ENCODE assay signal across 13 cellular contexts in the genomic region with DNA sequence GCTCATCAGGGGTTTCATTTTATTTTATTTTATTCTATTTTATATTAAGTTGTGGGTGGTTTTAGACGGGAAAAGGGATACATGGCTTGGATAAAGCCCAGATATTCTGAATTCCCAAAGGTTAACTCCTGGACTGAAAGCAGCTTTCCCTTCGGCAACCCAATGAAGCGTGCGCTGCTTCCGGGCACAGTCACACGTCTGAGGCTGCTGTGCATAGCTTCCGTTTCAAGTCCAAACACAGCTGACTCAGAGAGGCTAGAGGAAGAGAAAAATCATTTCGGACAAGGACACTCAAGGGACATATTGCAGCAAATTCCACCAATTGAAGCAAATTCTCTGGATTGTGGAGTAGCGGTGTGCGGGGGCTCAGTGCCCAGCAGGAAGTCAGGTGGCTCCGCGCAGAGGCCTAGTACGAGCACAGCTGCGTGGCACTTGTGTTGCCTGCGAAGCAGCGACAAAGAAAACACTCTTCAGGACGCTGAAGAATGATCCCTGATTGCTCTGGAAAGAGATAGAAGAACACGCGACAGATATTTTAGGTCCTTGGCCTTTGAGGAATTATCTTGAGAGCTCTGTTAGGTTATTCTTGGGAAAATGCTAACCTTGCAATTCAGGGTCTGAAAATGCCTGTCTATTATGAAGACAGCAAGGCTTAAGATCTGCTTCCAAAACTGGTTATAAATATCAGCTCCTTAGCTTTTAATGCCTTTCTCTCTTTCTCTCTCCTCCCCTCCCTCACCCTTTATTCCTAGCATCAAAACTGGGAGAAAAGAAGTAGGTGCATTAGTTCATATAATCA.
"Had no signal": no experiment of that assay in that cellular context is flagged by ENCODE, and none has a peak within 500 bp of the region (broad histone marks: within the 10 kb centered on the region; RNA-seq: fewer than 3 reads in every experiment).

No MANE protein-coding gene starts in this region.

- H3K27ac Mint-ChIP-seq: activated naive CD4-positive, alpha-beta T cell treated with anti-CD3 and anti-CD28 coated beads, Interleukin-2, amount 50 U/mL, for 24 hours; endodermal cell; stimulated activated effector memory CD8-positive, alpha-beta T cell treated with anti-CD3 and anti-CD28 coated beads, Interleukin-12 subunit alpha, Interleukin-12 subunit beta, amount 100 ng/mL, for 72 hours; T-helper 17 cell had no signal

- H3K4me1 Mint-ChIP-seq: activated naive CD4-positive, alpha-beta T cell treated with anti-CD3 and anti-CD28 coated beads, Interleukin-2, amount 50 U/mL, for 24 hours; naive B cell; stimulated activated effector memory CD8-positive, alpha-beta T cell treated with anti-CD3 and anti-CD28 coated beads, Interleukin-12 subunit alpha, Interleukin-12 subunit beta, amount 100 ng/mL, for 72 hours; T-helper 17 cell had no signal

- H3K4me3 Mint-ChIP-seq: activated naive CD4-positive, alpha-beta T cell treated with anti-CD3 and anti-CD28 coated beads, Interleukin-2, amount 50 U/mL, for 24 hours; endodermal cell; naive B cell; stimulated activated effector memory CD8-positive, alpha-beta T cell treated with anti-CD3 and anti-CD28 coated beads, Interleukin-12 subunit alpha, Interleukin-12 subunit beta, amount 100 ng/mL, for 72 hours; T-helper 17 cell had no signal

- ATAC-seq: stimulated activated effector memory CD8-positive, alpha-beta T cell treated with anti-CD3 and anti-CD28 coated beads, Interleukin-12 subunit alpha, Interleukin-12 subunit beta, amount 100 ng/mL, for 72 hours; T-helper 17 cell had no signal

- H3K27ac ChIP-seq: brain microvascular endothelial cell, neutrophil had no signal

- DNase-seq: brain microvascular endothelial cell, dermis blood vessel endothelial cell, endodermal cell, erythroblast, left cardiac atrium, naive B cell, small intestine, T-helper 17 cell, trophoblast cell had no signal

- H3K9me3 ChIP-seq: neutrophil had no signal

- H3K27me3 Mint-ChIP-seq: activated naive CD4-positive, alpha-beta T cell treated with anti-CD3 and anti-CD28 coated beads, Interleukin-2, amount 50 U/mL, for 24 hours; naive B cell; T-helper 17 cell had no signal

- FAIRE-seq: small intestine, TTC549 had no signal

- H3K36me3 Mint-ChIP-seq: activated naive CD4-positive, alpha-beta T cell treated with anti-CD3 and anti-CD28 coated beads, Interleukin-2, amount 50 U/mL, for 24 hours; naive B cell; stimulated activated effector memory CD8-positive, alpha-beta T cell treated with anti-CD3 and anti-CD28 coated beads, Interleukin-12 subunit alpha, Interleukin-12 subunit beta, amount 100 ng/mL, for 72 hours had no signal
